In the genomic region with DNA sequence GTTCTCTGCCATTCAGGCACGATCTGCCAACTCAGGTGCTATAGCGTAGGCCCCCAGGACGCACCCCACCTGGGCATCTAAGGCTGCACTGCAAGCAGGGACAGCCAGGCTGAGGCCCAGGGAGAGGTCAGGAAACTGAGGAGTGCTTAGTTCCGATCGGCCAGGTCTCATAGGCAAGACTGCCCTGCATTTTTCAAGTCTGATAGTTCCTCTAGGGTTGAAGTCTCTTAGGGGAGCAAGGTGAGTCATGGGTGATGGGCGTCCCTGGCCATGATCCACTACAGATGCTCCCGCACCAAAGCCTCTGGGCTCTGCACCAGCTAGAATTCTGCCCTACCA, we compare ENCODE assay signal across 1 cellular context.
TF ChIP-seq lines count a peak whose summit lies in the region.

No MANE protein-coding gene starts in this region.

TF ChIP-seq in H1, 55 proteins besides CTCF, POLR2A, EP300 and RAD21 (continued from another document):
- TF ChIP-seq MAX (IDR thresholded peaks at IDR 0.05) = no peak
- TF ChIP-seq CTBP2 (IDR thresholded peaks at IDR 0.05; ENCODE audit: borderline replicate concordance, insufficient read depth, insufficient read length, low read length) = no peak
- TF ChIP-seq SP1 (IDR thresholded peaks at IDR 0.05; ENCODE audit: low read depth, low read length) = no peak
- TF ChIP-seq RNF2 (IDR thresholded peaks at IDR 0.05; ENCODE audit: borderline replicate concordance, low read depth, low read length, missing control alignments, poor library complexity, severe bottlenecking) = no peak
- TF ChIP-seq KDM4A (IDR thresholded peaks at IDR 0.05; ENCODE audit: low read depth, low read length, severe bottlenecking) = no peak
- no peak for TF ChIP-seq CHD1 (IDR thresholded peaks at IDR 0.05; ENCODE audit: low read depth, low read length)
- no peak for TF ChIP-seq EGR1 (IDR thresholded peaks at IDR 0.05; ENCODE audit: borderline replicate concordance, low read depth, low read length)
- no peak for TF ChIP-seq GABPA (IDR thresholded peaks at IDR 0.05; ENCODE audit: borderline replicate concordance, insufficient read depth, low read length)
- no peak for TF ChIP-seq POLR2AphosphoS5 (IDR thresholded peaks at IDR 0.05; ENCODE audit: low read depth, low read length)
- TF ChIP-seq NANOG (IDR thresholded peaks at IDR 0.05; ENCODE audit: insufficient read depth, low read depth, low read length, poor library complexity, severe bottlenecking) = no peak
- no peak for TF ChIP-seq SIX5 (IDR thresholded peaks at IDR 0.05; ENCODE audit: low read depth, low read length)
- TF ChIP-seq ZNF274 (IDR thresholded peaks at IDR 0.05; ENCODE audit: borderline replicate concordance, extremely low read depth, low read length) = no peak
- TF ChIP-seq BRCA1 (IDR thresholded peaks at IDR 0.05; ENCODE audit: low read depth, low read length) = no peak
- no peak for TF ChIP-seq YY1 (IDR thresholded peaks at IDR 0.05; ENCODE audit: low read depth, low read length)
- no peak for TF ChIP-seq TAF1 (IDR thresholded peaks at IDR 0.05; ENCODE audit: low read depth, low read length)
- TF ChIP-seq ASH2L (IDR thresholded peaks at IDR 0.05; ENCODE audit: low read length) = no peak
- TF ChIP-seq E2F6 (IDR thresholded peaks at IDR 0.05) = no peak
- TF ChIP-seq PHF8 (conservative IDR thresholded peaks at IDR 0.05; ENCODE audit: low read depth, low read length) = no peak
TF ChIP-seq in H1: peak in this region for 0.
